Comparison of ENCODE assay signal across 20 cellular contexts in the genomic region with DNA sequence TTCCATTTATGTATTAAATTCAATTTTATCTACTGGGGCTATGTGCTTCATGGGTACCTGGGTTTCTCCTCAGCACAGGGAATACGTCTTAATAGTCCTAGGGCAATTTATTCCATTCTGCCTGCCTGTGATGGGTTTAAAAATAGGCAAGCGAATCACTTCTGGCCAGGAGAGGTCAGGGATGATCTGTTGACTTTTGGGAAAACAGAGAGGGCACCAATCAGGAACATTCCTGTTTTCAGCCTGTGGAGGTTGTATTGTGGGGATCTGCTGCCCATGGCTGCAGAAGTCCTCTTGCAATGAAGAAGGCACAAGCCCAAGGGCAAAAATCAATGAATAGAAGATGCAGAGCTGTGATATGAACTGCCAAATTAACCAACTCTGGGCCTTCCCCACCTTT.
"Had no signal": no experiment of that assay in that cellular context is flagged by ENCODE, and none has a peak within 500 bp of the region (broad histone marks: within the 10 kb centered on the region; RNA-seq: fewer than 3 reads in every experiment).

No MANE protein-coding gene starts in this region.

- H3K36me3 ChIP-seq: breast epithelium, esophagus squamous epithelium, heart left ventricle, tibial nerve had no signal

- H3K9me3 Mint-ChIP-seq: activated T-cell treated with anti-CD3 and anti-CD28 coated beads, Interleukin-2, amount 50 U/mL, for 4 hours had no signal

- FAIRE-seq: endometrium, frontal cortex, small intestine, TTC549 had no signal

- H3K4me1 Mint-ChIP-seq: naive B cell; stimulated activated effector memory CD8-positive, alpha-beta T cell treated with anti-CD3 and anti-CD28 coated beads, Interleukin-12 subunit alpha, Interleukin-12 subunit beta, amount 100 ng/mL, for 72 hours; T-helper 17 cell had no signal

- H3K27ac ChIP-seq: breast epithelium, dorsolateral prefrontal cortex, esophagus squamous epithelium, heart left ventricle, tibial nerve had no signal

- DNase-seq: activated CD4-positive, alpha-beta T cell treated with anti-CD3 and anti-CD28 coated beads, Interleukin-2, amount 50 U/mL, for 4 hours; activated effector memory CD4-positive, alpha-beta T cell treated with anti-CD3 and anti-CD28 coated beads, Interleukin-2, amount 50 U/mL, for 16 hours; activated T-cell treated with anti-CD3 and anti-CD28 coated beads, Interleukin-2, amount 50 U/mL, for 4 hours; dorsolateral prefrontal cortex; esophagus squamous epithelium; heart left ventricle; kidney; left ventricle myocardium superior; naive B cell; retina; small intestine; T-helper 17 cell had no signal

- H3K27me3 Mint-ChIP-seq: naive B cell, T-helper 17 cell had no signal

- ATAC-seq: activated CD4-positive, CD25-positive, alpha-beta regulatory T cell treated with anti-CD3 and anti-CD28 coated beads, Interleukin-2, amount 50 U/mL, for 24 hours; activated T-cell treated with anti-CD3 and anti-CD28 coated beads, Interleukin-2, amount 50 U/mL, for 4 hours; heart left ventricle; left ventricle myocardium superior; stimulated activated effector memory CD8-positive, alpha-beta T cell treated with anti-CD3 and anti-CD28 coated beads, Interleukin-12 subunit alpha, Interleukin-12 subunit beta, amount 100 ng/mL, for 72 hours; T-helper 17 cell had no signal

- H3K4me3 Mint-ChIP-seq: activated naive CD8-positive, alpha-beta T cell; activated T-cell treated with anti-CD3 and anti-CD28 coated beads, Interleukin-2, amount 50 U/mL, for 4 hours; naive B cell; stimulated activated effector memory CD8-positive, alpha-beta T cell treated with anti-CD3 and anti-CD28 coated beads, Interleukin-12 subunit alpha, Interleukin-12 subunit beta, amount 100 ng/mL, for 72 hours; T-helper 17 cell had no signal

- H3K4me3 ChIP-seq: breast epithelium, dorsolateral prefrontal cortex, esophagus squamous epithelium, heart left ventricle, tibial nerve had no signal

- H3K9me3 ChIP-seq: breast epithelium, esophagus squamous epithelium, tibial nerve had no signal

- H3K27me3 ChIP-seq: breast epithelium, esophagus squamous epithelium, heart left ventricle, tibial nerve had no signal

- H3K27ac Mint-ChIP-seq: activated naive CD8-positive, alpha-beta T cell; naive B cell; stimulated activated effector memory CD8-positive, alpha-beta T cell treated with anti-CD3 and anti-CD28 coated beads, Interleukin-12 subunit alpha, Interleukin-12 subunit beta, amount 100 ng/mL, for 72 hours; T-helper 17 cell had no signal
